Comparison of ENCODE assay signal across 9 cellular contexts in genomic region chr1:39395357-39395831, GRCh38.
DNase-seq lines count a peak whose midpoint lies in the region; ATAC-seq, FAIRE-seq and TF ChIP-seq lines count a peak whose summit lies in the region.
"Had no signal": no experiment of that assay in that cellular context is flagged by ENCODE, and none has a peak within 500 bp of the region (broad histone marks: within the 10 kb centered on the region; RNA-seq: fewer than 3 reads in every experiment).

No MANE protein-coding gene starts in this region.

- intact Hi-C loops in kidney (cut with DNase I): no loop called here
- intact Hi-C loops in transverse colon (cut with DNase I; ENCODE audit: low total_unique reads): no loop called here

- H3K9ac ChIP-seq in adipocyte (ENCODE audit: low read length) (no peak overlapping the region), kidney (ENCODE audit: low read length in 2 of 2) (peak overlapping the region in 1 of 2 donors; percentile 6)

- peaks cover 10% of the 10 kb centered on the region for H3K36me3 Mint-ChIP-seq in activated naive CD4-positive, alpha-beta T cell treated with anti-CD3 and anti-CD28 coated beads, Interleukin-2, amount 50 U/mL, for 24 hours
- H3K36me3 Mint-ChIP-seq in activated naive CD4-positive, alpha-beta T cell treated with anti-CD3 and anti-CD28 coated beads, Interleukin-2, amount 50 U/mL, for 72 hours: peaks cover 0 to 33% of the 10 kb centered on the region in 2 donors

- TF ChIP-seq EP300 in transverse colon (IDR thresholded peaks at IDR 0.05; ENCODE audit: low read depth): no peak

- H3K4me3 ChIP-seq in adipocyte (ENCODE audit: low read length): peak overlapping the region; percentile 46
- no peak overlapping the region for H3K4me3 ChIP-seq in kidney (ENCODE audit: low read length in 2 of 2)
- no peak overlapping the region for H3K4me3 ChIP-seq in transverse colon

- H3K27me3 ChIP-seq in adipocyte (replicated peaks; ENCODE audit: control insufficient read depth, insufficient read depth, low read length): no peaks in the 10 kb centered on the region
- no peaks in the 10 kb centered on the region for H3K27me3 ChIP-seq in transverse colon

- peaks cover 86% of the 10 kb centered on the region for H3K4me1 Mint-ChIP-seq in activated naive CD4-positive, alpha-beta T cell treated with anti-CD3 and anti-CD28 coated beads, Interleukin-2, amount 50 U/mL, for 24 hours

- TF ChIP-seq CTCF in kidney (IDR thresholded peaks at IDR 0.05; ENCODE audit: borderline replicate concordance, extremely low read depth, insufficient read depth) (no peak), transverse colon (IDR thresholded peaks at IDR 0.05) (no peak)

- no peak for DNase-seq in activated naive CD4-positive, alpha-beta T cell treated with anti-CD3 and anti-CD28 coated beads, Interleukin-2, amount 50 U/mL, for 72 hours (ENCODE audit: low spot score in 2 of 2)
- peak; percentile 65 for DNase-seq in adipocyte (ENCODE audit: low read depth)
- no peak for DNase-seq in kidney
- DNase-seq in transverse colon: no peak
- no peak for DNase-seq in activated CD4-positive, CD25-positive, alpha-beta regulatory T cell treated with anti-CD3 and anti-CD28 coated beads, Interleukin-2, amount 50 U/mL, for 72 hours
- DNase-seq in activated CD4-positive, alpha-beta T cell treated with anti-CD3 and anti-CD28 coated beads for 4 hours: no peak

- H3K27ac ChIP-seq in kidney (ENCODE audit: low read depth in 2 of 2, low read length in 2 of 2) (peak overlapping the region; percentile 28 to 74), transverse colon (peak overlapping the region; percentile 52 to 80 (median 67))

- in situ Hi-C loops in transverse colon (cut with MboI; ENCODE audit: low pct_ligation_motif_present in 1 of 4, low pct_unique_long_range_greater_than_20kb in 1 of 4, low sequenced_read_pairs in 3 of 4): no loop called here

- no peaks in the 10 kb centered on the region for H3K9me3 ChIP-seq in adipocyte (ENCODE audit: control insufficient read depth, low read length)
- H3K9me3 ChIP-seq in kidney (ENCODE audit: control insufficient read depth in 1 of 2, low read length in 2 of 2): no peaks in the 10 kb centered on the region
- H3K9me3 ChIP-seq in transverse colon: no peaks in the 10 kb centered on the region

- ATAC-seq in activated naive CD4-positive, alpha-beta T cell treated with anti-CD3 and anti-CD28 coated beads, Interleukin-2, amount 50 U/mL, for 72 hours: no peak
- ATAC-seq in HG03039 (IDR thresholded peaks at IDR 0.05; ENCODE audit: unreplicated experiment): no peak

- H3K27ac Mint-ChIP-seq in activated naive CD4-positive, alpha-beta T cell treated with anti-CD3 and anti-CD28 coated beads, Interleukin-2, amount 50 U/mL, for 24 hours: peak overlapping the region; percentile 24
- no peak overlapping the region for H3K27ac Mint-ChIP-seq in activated naive CD4-positive, alpha-beta T cell treated with anti-CD3 and anti-CD28 coated beads, Interleukin-2, amount 50 U/mL, for 72 hours
- H3K27ac Mint-ChIP-seq: stimulated activated naive CD8-positive, alpha-beta T cell treated with anti-CD3 and anti-CD28 coated beads, Interleukin-15, Interleukin-2, amounts not matched to agents 100 ng/mL and 50 ng/mL, for 24 hours had no signal

- TF ChIP-seq POLR2A in transverse colon (IDR thresholded peaks at IDR 0.05): no peak

- 8 to 13% methylated on average over 1 of the region's 1 CpG for WGBS in transverse colon (ENCODE audit: low coverage in 1 of 2), 2 donors

- no peaks in the 10 kb centered on the region for H3K9me3 Mint-ChIP-seq in activated naive CD4-positive, alpha-beta T cell treated with anti-CD3 and anti-CD28 coated beads, Interleukin-2, amount 50 U/mL, for 24 hours
- H3K9me3 Mint-ChIP-seq in activated naive CD4-positive, alpha-beta T cell treated with anti-CD3 and anti-CD28 coated beads, Interleukin-2, amount 50 U/mL, for 72 hours: no peaks in the 10 kb centered on the region
- H3K9me3 Mint-ChIP-seq: stimulated activated naive CD8-positive, alpha-beta T cell treated with anti-CD3 and anti-CD28 coated beads, Interleukin-15, Interleukin-2, amounts not matched to agents 100 ng/mL and 50 ng/mL, for 24 hours had no signal

- no peak for FAIRE-seq in kidney (lab: Jason Lieb, UNC)

- H3K27me3 Mint-ChIP-seq in activated naive CD4-positive, alpha-beta T cell treated with anti-CD3 and anti-CD28 coated beads, Interleukin-2, amount 50 U/mL, for 24 hours: no peaks in the 10 kb centered on the region
- H3K27me3 Mint-ChIP-seq: stimulated activated naive CD8-positive, alpha-beta T cell treated with anti-CD3 and anti-CD28 coated beads, Interleukin-15, Interleukin-2, amounts not matched to agents 100 ng/mL and 50 ng/mL, for 24 hours had no signal

- H3K4me3 Mint-ChIP-seq in activated naive CD4-positive, alpha-beta T cell treated with anti-CD3 and anti-CD28 coated beads, Interleukin-2, amount 50 U/mL, for 24 hours: no peak overlapping the region
- H3K4me3 Mint-ChIP-seq: stimulated activated naive CD8-positive, alpha-beta T cell treated with anti-CD3 and anti-CD28 coated beads, Interleukin-15, Interleukin-2, amounts not matched to agents 100 ng/mL and 50 ng/mL, for 24 hours had no signal

- H3K4me1 ChIP-seq in adipocyte (ENCODE audit: control insufficient read depth, insufficient read depth, low read length) (peaks cover 78% of the 10 kb centered on the region), kidney (ENCODE audit: control insufficient read depth in 1 of 2, insufficient read depth in 1 of 2, low read depth in 1 of 2, low read length in 2 of 2) (peaks cover 32 to 45% of the 10 kb centered on the region in 2 donors), transverse colon (peaks cover 34 to 61% (median 55%) of the 10 kb centered on the region in 4 donors)

- H3K36me3 ChIP-seq in adipocyte (ENCODE audit: control insufficient read depth, insufficient read depth, low read length, severe bottlenecking) (peaks cover 1% of the 10 kb centered on the region), kidney (ENCODE audit: control insufficient read depth in 1 of 2, insufficient read depth in 2 of 2, low read length in 2 of 2) (peaks cover 0 to 1% of the 10 kb centered on the region in 2 donors), transverse colon (no peaks in the 10 kb centered on the region)
